1 cellular context compared by ENCODE assay signal in the genomic region with DNA sequence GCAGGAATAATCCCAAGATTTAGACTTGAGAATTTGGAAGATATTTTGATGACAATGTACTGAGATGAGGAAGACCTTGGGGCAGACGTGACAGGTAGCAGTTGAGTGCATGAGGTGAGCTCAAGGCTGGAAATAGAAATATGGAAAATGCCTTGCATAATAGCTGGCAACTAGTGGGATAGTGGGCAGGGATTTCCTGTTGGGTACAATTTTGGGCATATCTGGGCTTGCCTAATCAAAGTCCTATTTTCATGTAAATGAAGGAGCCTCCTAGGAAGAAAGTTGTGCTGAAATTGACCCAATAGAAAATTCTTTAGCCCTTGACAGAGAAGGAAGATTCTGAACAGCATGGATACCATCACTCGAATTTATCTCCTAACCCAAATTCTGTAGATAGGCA.
TF ChIP-seq lines count a peak whose summit lies in the region.

No MANE protein-coding gene starts in this region.

TF ChIP-seq in GM23338, 12 proteins besides CTCF, POLR2A, EP300 and RAD21 (continued from another document):
- TF ChIP-seq, protein P1, sequence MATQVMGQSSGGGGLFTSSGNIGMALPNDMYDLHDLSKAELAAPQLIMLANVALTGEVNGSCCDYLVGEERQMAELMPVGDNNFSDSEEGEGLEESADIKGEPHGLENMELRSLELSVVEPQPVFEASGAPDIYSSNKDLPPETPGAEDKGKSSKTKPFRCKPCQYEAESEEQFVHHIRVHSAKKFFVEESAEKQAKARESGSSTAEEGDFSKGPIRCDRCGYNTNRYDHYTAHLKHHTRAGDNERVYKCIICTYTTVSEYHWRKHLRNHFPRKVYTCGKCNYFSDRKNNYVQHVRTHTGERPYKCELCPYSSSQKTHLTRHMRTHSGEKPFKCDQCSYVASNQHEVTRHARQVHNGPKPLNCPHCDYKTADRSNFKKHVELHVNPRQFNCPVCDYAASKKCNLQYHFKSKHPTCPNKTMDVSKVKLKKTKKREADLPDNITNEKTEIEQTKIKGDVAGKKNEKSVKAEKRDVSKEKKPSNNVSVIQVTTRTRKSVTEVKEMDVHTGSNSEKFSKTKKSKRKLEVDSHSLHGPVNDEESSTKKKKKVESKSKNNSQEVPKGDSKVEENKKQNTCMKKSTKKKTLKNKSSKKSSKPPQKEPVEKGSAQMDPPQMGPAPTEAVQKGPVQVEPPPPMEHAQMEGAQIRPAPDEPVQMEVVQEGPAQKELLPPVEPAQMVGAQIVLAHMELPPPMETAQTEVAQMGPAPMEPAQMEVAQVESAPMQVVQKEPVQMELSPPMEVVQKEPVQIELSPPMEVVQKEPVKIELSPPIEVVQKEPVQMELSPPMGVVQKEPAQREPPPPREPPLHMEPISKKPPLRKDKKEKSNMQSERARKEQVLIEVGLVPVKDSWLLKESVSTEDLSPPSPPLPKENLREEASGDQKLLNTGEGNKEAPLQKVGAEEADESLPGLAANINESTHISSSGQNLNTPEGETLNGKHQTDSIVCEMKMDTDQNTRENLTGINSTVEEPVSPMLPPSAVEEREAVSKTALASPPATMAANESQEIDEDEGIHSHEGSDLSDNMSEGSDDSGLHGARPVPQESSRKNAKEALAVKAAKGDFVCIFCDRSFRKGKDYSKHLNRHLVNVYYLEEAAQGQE (IDR thresholded peaks at IDR 0.05; ENCODE audit: unreplicated experiment) = no peak
- TF ChIP-seq EZH2phosphoT487 (IDR thresholded peaks at IDR 0.05; ENCODE audit: unreplicated experiment) = no peak
- TF ChIP-seq ZNF462 (CRISPR knock-in tag; IDR thresholded peaks at IDR 0.05) = no peak
- TF ChIP-seq NANOG (IDR thresholded peaks at IDR 0.05; ENCODE audit: borderline replicate concordance) = no peak
- no peak for TF ChIP-seq ZNF114 (CRISPR knock-in tag; IDR thresholded peaks at IDR 0.05)
